ENCODE assay signal across 17 cellular contexts in genomic region chr4:119665718-119666117, GRCh38. TPM values are rescaled to one million over a fixed set of nuclear protein-coding genes. Genes with fewer than 3 reads are reported as not detected.
A peak's percentile ranks its signal among the peaks of the same experiment; 100 is the strongest.
DNase-seq lines count a peak whose midpoint lies in the region; ATAC-seq and TF ChIP-seq lines count a peak whose summit lies in the region.
"Had no signal": no experiment of that assay in that cellular context is flagged by ENCODE, and none has a peak within 500 bp of the region (broad histone marks: within the 10 kb centered on the region; RNA-seq: fewer than 3 reads in every experiment).

No MANE protein-coding gene starts in this region.

- no peak overlapping the region for H3K4me3 Mint-ChIP-seq in stimulated activated naive B cell treated with anti-CD40 and anti-IgM and Interleukin-4, amounts not matched to agents 10 μg/mL and 1 μg/mL and 100 μg/mL, for 72 hours
- H3K4me3 Mint-ChIP-seq: CD4-positive, CD25-positive, alpha-beta regulatory T cell; IgD-negative memory B cell had no signal

- no peaks in the 10 kb centered on the region for H4K20me1 ChIP-seq in Karpas-422 (ENCODE audit: insufficient read depth, low read depth, low read length)
- H4K20me1 ChIP-seq: BLaER1 had no signal

- no peaks in the 10 kb centered on the region for H3K9me2 ChIP-seq in Karpas-422 (replicated peaks; ENCODE audit: insufficient read depth, low read length)

- no peaks in the 10 kb centered on the region for H3K9me3 ChIP-seq in Karpas-422 (ENCODE audit: low read length)
- H3K9me3 ChIP-seq in esophagus muscularis mucosa, result no peaks in the 10 kb centered on the region
- H3K9me3 ChIP-seq: BLaER1, HAP-1 had no signal

- no peak for TF ChIP-seq CTCF in esophagus muscularis mucosa (IDR thresholded peaks at IDR 0.05)

- H3K9me3 Mint-ChIP-seq in stimulated activated naive B cell treated with anti-CD40 and anti-IgM and Interleukin-4, amounts not matched to agents 10 μg/mL and 1 μg/mL and 100 μg/mL, for 72 hours, result peaks cover 0 to 3% of the 10 kb centered on the region in 2 donors

- no peaks in the 10 kb centered on the region for H3K4me1 Mint-ChIP-seq in stimulated activated naive B cell treated with anti-CD40 and anti-IgM and Interleukin-4, amounts not matched to agents 10 μg/mL and 1 μg/mL and 100 μg/mL, for 72 hours
- H3K4me1 Mint-ChIP-seq: CD4-positive, CD25-positive, alpha-beta regulatory T cell had no signal

- peak overlapping the region; percentile 14 for H3K27ac Mint-ChIP-seq in stimulated activated naive B cell treated with anti-CD40 and anti-IgM and Interleukin-4, amounts not matched to agents 10 μg/mL and 1 μg/mL and 100 μg/mL, for 72 hours
- H3K27ac Mint-ChIP-seq: CD4-positive, CD25-positive, alpha-beta regulatory T cell; IgD-negative memory B cell had no signal

- H3K9ac ChIP-seq in Karpas-422 (ENCODE audit: low read length), result no peak overlapping the region
- H3K9ac ChIP-seq: BLaER1 had no signal

- no peak overlapping the region for H3K4me2 ChIP-seq in Karpas-422 (ENCODE audit: low read depth, low read length, poor library complexity, severe bottlenecking)
- H3K4me2 ChIP-seq: BLaER1 had no signal

- H3K27me3 ChIP-seq in Karpas-422 (ENCODE audit: low read length) (no peaks in the 10 kb centered on the region), esophagus muscularis mucosa (no peaks in the 10 kb centered on the region)
- H3K27me3 ChIP-seq: BLaER1 had no signal

- no peak for ATAC-seq in stimulated activated naive B cell treated with anti-CD40 and anti-IgM and Interleukin-4, amounts not matched to agents 10 μg/mL and 1 μg/mL and 100 μg/mL, for 72 hours (replicated peaks)
- no peak for ATAC-seq in HG02973 (IDR thresholded peaks at IDR 0.05; ENCODE audit: unreplicated experiment)

- no peak for TF ChIP-seq POLR2A in esophagus muscularis mucosa (IDR thresholded peaks at IDR 0.05; ENCODE audit: low read depth)

- peaks cover 0 to 15% of the 10 kb centered on the region in 2 donors for H3K27me3 Mint-ChIP-seq in stimulated activated naive B cell treated with anti-CD40 and anti-IgM and Interleukin-4, amounts not matched to agents 10 μg/mL and 1 μg/mL and 100 μg/mL, for 72 hours

- H3K36me3 Mint-ChIP-seq in stimulated activated naive B cell treated with anti-CD40 and anti-IgM and Interleukin-4, amounts not matched to agents 10 μg/mL and 1 μg/mL and 100 μg/mL, for 72 hours, result no peaks in the 10 kb centered on the region
- H3K36me3 Mint-ChIP-seq: CD4-positive, CD25-positive, alpha-beta regulatory T cell; IgD-negative memory B cell had no signal

- H3K4me3 ChIP-seq in Karpas-422 (ENCODE audit: low read length) (no peak overlapping the region), esophagus muscularis mucosa (no peak overlapping the region)
- H3K4me3 ChIP-seq: BLaER1, HAP-1 had no signal

- H3K27ac ChIP-seq in Karpas-422 (ENCODE audit: low read length) (no peak overlapping the region), esophagus muscularis mucosa (replicated peaks in 1 of 4) (peak overlapping the region; percentile 66 to 72 (median 70))
- H3K27ac ChIP-seq: 22Rv1, BLaER1 had no signal

- no peak for TF ChIP-seq EP300 in esophagus muscularis mucosa (IDR thresholded peaks at IDR 0.05)

- H3K79me2 ChIP-seq in Karpas-422 (ENCODE audit: low read length), result no peaks in the 10 kb centered on the region

- DNase-seq in DMS 273 (lab: John Stamatoyannopoulos, UW; ENCODE audit: unreplicated experiment) (peak; percentile 9), DMS 273 treated with DMSO at 0.1 percent for 48 hours (lab: John Stamatoyannopoulos, UW) (no peak), Karpas-422 (peak; percentile 27), esophagus muscularis mucosa (ENCODE audit: extremely low spot score) (no peak), HK-2 (ENCODE audit: unreplicated experiment) (no peak), CD1c-positive myeloid dendritic cell (ENCODE audit: extremely low spot score) (no peak)
- no peak for DNase-seq in stimulated activated naive B cell treated with anti-CD40 and anti-IgM and Interleukin-4, amounts not matched to agents 10 μg/mL and 1 μg/mL and 100 μg/mL, for 72 hours
- DNase-seq: AML-193; CD4-positive, CD25-positive, alpha-beta regulatory T cell; DMS153; DMS79 treated with DMSO at 0.1 percent for 48 hours; EL had no signal

- H3K36me3 ChIP-seq in Karpas-422 (ENCODE audit: insufficient read depth, low read length) (no peaks in the 10 kb centered on the region), esophagus muscularis mucosa (no peaks in the 10 kb centered on the region)
- H3K36me3 ChIP-seq: BLaER1, HAP-1 had no signal

- intact Hi-C loops in esophagus muscularis mucosa (cut with DNase I), result no loop called here

- WGBS in esophagus muscularis mucosa, result 94% methylated on average over 2 of the region's 2 CpGs

- no peak overlapping the region for H2AFZ ChIP-seq in Karpas-422 (ENCODE audit: low read length)

- peaks cover 6% of the 10 kb centered on the region for H3K4me1 ChIP-seq in Karpas-422 (ENCODE audit: low read length)
- H3K4me1 ChIP-seq in esophagus muscularis mucosa, result peaks cover 0 to 82% (median 53%) of the 10 kb centered on the region in 4 donors
- H3K4me1 ChIP-seq: BLaER1 had no signal

RNA-seq across cellular contexts. Expression of gene PDE5A, which starts 37.1 kb away (rescaled TPM):
- total RNA-seq in Karpas-422 (2014; rRNA removed; shearing (Covaris generic); ENCODE audit: low replicate concordance), result 0.07 and 0.30 TPM in 2 replicates
- 100 to 1,000 TPM; 154 to 208 (median 199) TPM for total RNA-seq in esophagus muscularis mucosa

Comparison
In these comparisons a context has a peak if more than half of its experiments do, and no peak if none do; other contexts are left out.
1. DNase-seq: peak in DMS 273 (single experiment) and Karpas-422 (single experiment); none in DMS 273 treated with DMSO at 0.1 percent for 48 hours (single experiment), esophagus muscularis mucosa (single experiment), stimulated activated naive B cell treated with anti-CD40 and anti-IgM and Interleukin-4, amounts not matched to agents 10 μg/mL and 1 μg/mL and 100 μg/mL, for 72 hours (single experiment), HK-2 (single experiment) and CD1c-positive myeloid dendritic cell (single experiment).
2. RNA of gene PDE5A, which starts 37.1 kb away (total RNA-seq): 154 to 208 TPM in esophagus muscularis mucosa; 0.07 to 0.30 TPM in Karpas-422; every median in the first group is over 100 times any median in the second.